In the genomic region with DNA sequence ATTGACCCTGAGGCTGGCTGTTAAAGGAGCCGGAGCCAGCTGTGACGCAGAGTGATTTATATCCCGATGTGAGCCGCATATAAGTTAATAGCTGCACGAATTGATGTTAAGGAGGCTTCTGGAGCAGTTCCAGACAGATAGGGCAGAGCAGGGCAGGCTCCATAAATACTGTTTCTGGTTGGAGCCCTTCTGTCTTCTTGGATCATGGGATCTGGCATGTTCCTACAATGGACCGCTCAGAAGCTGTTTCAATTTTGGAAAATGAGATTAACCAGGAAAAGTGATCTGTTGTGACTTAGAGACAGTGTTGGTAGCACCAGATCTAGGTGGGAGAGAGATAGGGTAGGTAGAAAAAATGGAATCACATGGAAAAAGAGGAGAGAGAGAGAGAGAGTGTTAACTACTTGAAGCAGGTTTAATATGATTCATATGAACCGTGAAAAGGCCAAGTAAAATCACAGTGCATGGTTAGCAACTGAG, we compare ENCODE assay signal across 11 cellular contexts. TPM values are rescaled to one million over a fixed set of nuclear protein-coding genes. Genes with fewer than 3 reads are reported as not detected.
DNase-seq lines count a peak whose midpoint lies in the region; ATAC-seq and TF ChIP-seq lines count a peak whose summit lies in the region.
"Had no signal": no experiment of that assay in that cellular context is flagged by ENCODE, and none has a peak within 500 bp of the region (broad histone marks: within the 10 kb centered on the region; RNA-seq: fewer than 3 reads in every experiment).

No MANE protein-coding gene starts in this region.

- no peak for TF ChIP-seq CTCF in esophagus muscularis mucosa (IDR thresholded peaks at IDR 0.05)
- TF ChIP-seq CTCF in smooth muscle cell (IDR thresholded peaks at IDR 0.05; ENCODE audit: borderline replicate concordance, insufficient read depth, poor library complexity, severe bottlenecking), result no peak

- H3K4me1 ChIP-seq in esophagus muscularis mucosa (peaks cover 30 to 62% (median 58%) of the 10 kb centered on the region in 4 donors), smooth muscle cell (ENCODE audit: low read depth) (peaks cover 37% of the 10 kb centered on the region)

- H3K36me3 ChIP-seq in esophagus muscularis mucosa, result no peaks in the 10 kb centered on the region
- H3K36me3 ChIP-seq in smooth muscle cell (ENCODE audit: low read depth), result no peaks in the 10 kb centered on the region

- no peak overlapping the region for H3K9ac ChIP-seq in smooth muscle cell (ENCODE audit: low read depth)

- no peaks in the 10 kb centered on the region for H3K27me3 ChIP-seq in esophagus muscularis mucosa
- H3K27me3 ChIP-seq in smooth muscle cell (ENCODE audit: low read depth), result no peaks in the 10 kb centered on the region

- TF ChIP-seq EP300 in esophagus muscularis mucosa (IDR thresholded peaks at IDR 0.05), result no peak

- no peak for TF ChIP-seq POLR2A in esophagus muscularis mucosa (IDR thresholded peaks at IDR 0.05; ENCODE audit: low read depth)

- peaks cover 1% of the 10 kb centered on the region for H3K79me2 ChIP-seq in smooth muscle cell (ENCODE audit: low read depth)

- peak overlapping the region; percentile 70 for H3K4me2 ChIP-seq in smooth muscle cell

- peak; percentile 90 for DNase-seq in NCI-H1092 treated with DMSO at 0.1 percent for 48 hours (lab: John Stamatoyannopoulos, UW)
- peak; percentile 67 for DNase-seq in NCI-H345 treated with DMSO at 0.1 percent for 48 hours (lab: John Stamatoyannopoulos, UW; ENCODE audit: unreplicated experiment)
- no peak for DNase-seq in esophagus muscularis mucosa (ENCODE audit: extremely low spot score)
- DNase-seq in smooth muscle cell (lab: John Stamatoyannopoulos, UW; ENCODE audit: unreplicated experiment), result no peak
- no peak for DNase-seq in HuH-7.5 (ENCODE audit: low spot score)
- DNase-seq in UCSD-AML1 (lab: John Stamatoyannopoulos, UW; ENCODE audit: unreplicated experiment), result no peak
- DNase-seq: activated CD8-positive, alpha-beta memory T cell treated with anti-CD3 and anti-CD28 coated beads, Interleukin-2, amount 10 ng/mL, durations not matched to agents 7 days and 5 days; CD4-positive, CD25-positive, alpha-beta regulatory T cell; nephron progenitor cell; stimulated activated CD4-positive, alpha-beta T cell treated with anti-CD3 and anti-CD28 coated beads, Interleukin-15, amount 100 ng/mL, for 24 hours had no signal

- no peak for ATAC-seq in GM19023 (IDR thresholded peaks at IDR 0.05; ENCODE audit: unreplicated experiment)
- ATAC-seq: activated CD8-positive, alpha-beta memory T cell treated with anti-CD3 and anti-CD28 coated beads, Interleukin-2, amount 10 ng/mL, durations not matched to agents 7 days and 5 days had no signal

- peak overlapping the region; percentile 69 to 94 (median 88) for H3K27ac ChIP-seq in esophagus muscularis mucosa (replicated peaks in 1 of 4)
- H3K27ac ChIP-seq in smooth muscle cell (ENCODE audit: low read depth), result peak overlapping the region; percentile 17

- no peaks in the 10 kb centered on the region for H4K20me1 ChIP-seq in smooth muscle cell (ENCODE audit: low read depth)

- H2AFZ ChIP-seq in smooth muscle cell (ENCODE audit: low read depth), result no peak overlapping the region

- H3F3A ChIP-seq in smooth muscle cell (ENCODE audit: low read depth), result peaks cover 3% of the 10 kb centered on the region

- WGBS in esophagus muscularis mucosa, result 31% methylated on average over 7 of the region's 7 CpGs
- 18% methylated on average over 7 of the region's 7 CpGs for WGBS in smooth muscle cell (ENCODE audit: low lambda C conversion rate)

- H3K9me3 ChIP-seq in esophagus muscularis mucosa, result no peaks in the 10 kb centered on the region
- no peaks in the 10 kb centered on the region for H3K9me3 ChIP-seq in smooth muscle cell (replicated peaks; ENCODE audit: low read depth)

- H3K4me3 ChIP-seq in esophagus muscularis mucosa, result peak overlapping the region; percentile 2 to 18 (median 12)
- H3K4me3 ChIP-seq in smooth muscle cell, result no peak overlapping the region

- intact Hi-C loops in esophagus muscularis mucosa (cut with DNase I), result loop anchor here (10.0 kb wide), 1 partner anchor 945 kb away; no protein-coding TSS in a partner anchor

RNA-seq across cellular contexts. Expression of a gene that starts 4.8 kb away (rescaled TPM):
- total RNA-seq in esophagus muscularis mucosa (1,000 to 10,000 TPM in 1 of 4 donors, 100 to 1,000 TPM in 3; 547 to 1,471 (median 705) TPM), smooth muscle cell (766 and 787 TPM in 2 replicates)
- 381 and 426 TPM in 2 replicates for polyA plus RNA-seq in smooth muscle cell
- polyA plus RNA-seq: CD4-positive, CD25-positive, alpha-beta regulatory T cell had no signal

Comparison
In these comparisons a context has a peak if more than half of its experiments do, and no peak if none do; other contexts are left out.
1. DNase-seq: peak in NCI-H1092 treated with DMSO at 0.1 percent for 48 hours (single experiment) and NCI-H345 treated with DMSO at 0.1 percent for 48 hours (single experiment); none in esophagus muscularis mucosa (single experiment), smooth muscle cell (single experiment), HuH-7.5 (single experiment) and UCSD-AML1 (single experiment).